In the genomic region with DNA sequence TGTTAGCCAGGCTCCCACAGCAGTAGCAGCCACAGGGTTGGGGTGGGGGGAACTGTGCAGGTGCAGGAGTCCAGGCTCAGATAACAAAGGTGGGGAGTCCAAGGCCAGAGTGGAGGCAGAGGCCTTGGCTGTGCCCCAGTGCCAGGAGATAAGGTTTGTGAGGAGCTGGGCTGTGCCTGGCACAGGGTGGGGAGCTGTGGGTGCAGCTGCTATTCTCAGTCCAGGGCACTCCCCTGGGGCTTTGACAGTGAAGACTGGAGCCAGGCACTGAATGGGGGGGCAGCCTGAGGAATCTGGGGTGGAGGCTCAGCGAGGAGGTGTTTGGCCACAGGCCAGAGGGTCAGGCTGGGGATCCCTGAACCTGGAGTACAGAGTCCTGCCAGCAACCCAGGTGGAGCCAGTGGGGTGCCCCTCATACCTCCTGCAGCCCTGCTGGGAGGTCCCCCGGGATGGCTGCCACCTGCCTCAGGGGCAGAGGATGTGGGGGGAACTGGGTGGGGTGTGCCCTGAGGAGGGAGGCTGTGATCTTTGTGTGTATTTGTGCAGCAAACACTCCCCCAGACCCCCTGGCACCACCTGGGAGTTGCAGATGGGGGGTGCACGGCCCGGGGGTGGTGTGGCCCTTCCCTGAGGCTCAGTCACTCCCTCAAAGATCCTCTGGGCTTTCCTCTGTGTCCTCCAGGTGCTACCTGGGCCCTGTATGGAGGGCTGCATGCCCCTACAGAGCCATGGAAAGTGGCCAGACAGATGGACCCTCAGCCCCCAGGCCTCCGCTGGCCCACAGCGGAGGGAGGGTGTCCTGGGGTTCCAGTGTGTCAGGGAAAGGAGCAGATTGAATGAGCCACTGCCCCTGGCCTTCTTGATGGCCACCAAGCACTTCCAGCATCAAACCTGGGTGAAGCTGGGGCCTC, we compare ENCODE assay signal across 1 cellular context.
TF ChIP-seq lines count a peak whose summit lies in the region.

No MANE protein-coding gene starts in this region.

TF ChIP-seq in HepG2, 621 proteins besides CTCF, POLR2A, EP300 and RAD21:
- peak; percentile 44; the same call in 1 of the 2 replicates for TF ChIP-seq HNF4A (CRISPR knock-in tag; IDR thresholded peaks at IDR 0.05)
- 0 out of 2 replicates have a peak, but pooled peaks have one; percentile 14 for TF ChIP-seq ZFX (CRISPR knock-in tag; IDR thresholded peaks at IDR 0.05; ENCODE audit: low read depth)
- TF ChIP-seq ZBTB7B (CRISPR knock-in tag; IDR thresholded peaks at IDR 0.05), result no peak
- TF ChIP-seq, protein P1, sequence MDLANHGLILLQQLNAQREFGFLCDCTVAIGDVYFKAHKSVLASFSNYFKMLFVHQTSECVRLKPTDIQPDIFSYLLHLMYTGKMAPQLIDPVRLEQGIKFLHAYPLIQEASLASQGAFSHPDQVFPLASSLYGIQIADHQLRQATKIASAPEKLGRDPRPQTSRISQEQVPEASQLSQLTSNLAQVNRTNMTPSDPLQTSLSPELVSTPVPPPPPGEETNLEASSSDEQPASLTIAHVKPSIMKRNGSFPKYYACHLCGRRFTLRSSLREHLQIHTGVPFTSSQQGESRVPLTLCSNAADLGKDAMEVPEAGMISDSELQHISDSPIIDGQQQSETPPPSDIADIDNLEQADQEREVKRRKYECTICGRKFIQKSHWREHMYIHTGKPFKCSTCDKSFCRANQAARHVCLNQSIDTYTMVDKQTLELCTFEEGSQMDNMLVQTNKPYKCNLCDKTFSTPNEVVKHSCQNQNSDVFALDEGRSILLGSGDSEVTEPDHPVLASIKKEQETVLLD (CRISPR knock-in tag; IDR thresholded peaks at IDR 0.05; ENCODE audit: low read depth), result no peak
- no peak for TF ChIP-seq PAF1 (CRISPR knock-in tag; IDR thresholded peaks at IDR 0.05)
- TF ChIP-seq, protein P2, sequence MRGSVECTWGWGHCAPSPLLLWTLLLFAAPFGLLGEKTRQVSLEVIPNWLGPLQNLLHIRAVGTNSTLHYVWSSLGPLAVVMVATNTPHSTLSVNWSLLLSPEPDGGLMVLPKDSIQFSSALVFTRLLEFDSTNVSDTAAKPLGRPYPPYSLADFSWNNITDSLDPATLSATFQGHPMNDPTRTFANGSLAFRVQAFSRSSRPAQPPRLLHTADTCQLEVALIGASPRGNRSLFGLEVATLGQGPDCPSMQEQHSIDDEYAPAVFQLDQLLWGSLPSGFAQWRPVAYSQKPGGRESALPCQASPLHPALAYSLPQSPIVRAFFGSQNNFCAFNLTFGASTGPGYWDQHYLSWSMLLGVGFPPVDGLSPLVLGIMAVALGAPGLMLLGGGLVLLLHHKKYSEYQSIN (CRISPR knock-in tag; IDR thresholded peaks at IDR 0.05; ENCODE audit: borderline replicate concordance), result no peak
- TF ChIP-seq ZSCAN21 (CRISPR knock-in tag; IDR thresholded peaks at IDR 0.05; ENCODE audit: borderline replicate concordance), result no peak
- TF ChIP-seq, protein P3, sequence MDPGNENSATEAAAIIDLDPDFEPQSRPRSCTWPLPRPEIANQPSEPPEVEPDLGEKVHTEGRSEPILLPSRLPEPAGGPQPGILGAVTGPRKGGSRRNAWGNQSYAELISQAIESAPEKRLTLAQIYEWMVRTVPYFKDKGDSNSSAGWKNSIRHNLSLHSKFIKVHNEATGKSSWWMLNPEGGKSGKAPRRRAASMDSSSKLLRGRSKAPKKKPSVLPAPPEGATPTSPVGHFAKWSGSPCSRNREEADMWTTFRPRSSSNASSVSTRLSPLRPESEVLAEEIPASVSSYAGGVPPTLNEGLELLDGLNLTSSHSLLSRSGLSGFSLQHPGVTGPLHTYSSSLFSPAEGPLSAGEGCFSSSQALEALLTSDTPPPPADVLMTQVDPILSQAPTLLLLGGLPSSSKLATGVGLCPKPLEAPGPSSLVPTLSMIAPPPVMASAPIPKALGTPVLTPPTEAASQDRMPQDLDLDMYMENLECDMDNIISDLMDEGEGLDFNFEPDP (CRISPR knock-in tag; conservative IDR thresholded peaks at IDR 0.05), result 0 out of 2 replicates have a peak, but pooled peaks have one; percentile 18
- TF ChIP-seq, protein P4, sequence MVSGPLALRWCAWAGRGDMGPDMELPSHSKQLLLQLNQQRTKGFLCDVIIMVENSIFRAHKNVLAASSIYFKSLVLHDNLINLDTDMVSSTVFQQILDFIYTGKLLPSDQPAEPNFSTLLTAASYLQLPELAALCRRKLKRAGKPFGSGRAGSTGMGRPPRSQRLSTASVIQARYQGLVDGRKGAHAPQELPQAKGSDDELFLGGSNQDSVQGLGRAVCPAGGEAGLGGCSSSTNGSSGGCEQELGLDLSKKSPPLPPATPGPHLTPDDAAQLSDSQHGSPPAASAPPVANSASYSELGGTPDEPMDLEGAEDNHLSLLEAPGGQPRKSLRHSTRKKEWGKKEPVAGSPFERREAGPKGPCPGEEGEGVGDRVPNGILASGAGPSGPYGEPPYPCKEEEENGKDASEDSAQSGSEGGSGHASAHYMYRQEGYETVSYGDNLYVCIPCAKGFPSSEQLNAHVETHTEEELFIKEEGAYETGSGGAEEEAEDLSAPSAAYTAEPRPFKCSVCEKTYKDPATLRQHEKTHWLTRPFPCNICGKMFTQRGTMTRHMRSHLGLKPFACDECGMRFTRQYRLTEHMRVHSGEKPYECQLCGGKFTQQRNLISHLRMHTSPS (CRISPR knock-in tag; IDR thresholded peaks at IDR 0.05; ENCODE audit: low read depth), result peak; percentile 67; the same call in 1 of the 2 replicates
- TF ChIP-seq HNRNPL (IDR thresholded peaks at IDR 0.05; ENCODE audit: low read depth, low read length), result 0 out of 2 replicates have a peak, but pooled peaks have one; percentile 37
TF ChIP-seq in HepG2: peak in this region for 5.
